In the genomic region with DNA sequence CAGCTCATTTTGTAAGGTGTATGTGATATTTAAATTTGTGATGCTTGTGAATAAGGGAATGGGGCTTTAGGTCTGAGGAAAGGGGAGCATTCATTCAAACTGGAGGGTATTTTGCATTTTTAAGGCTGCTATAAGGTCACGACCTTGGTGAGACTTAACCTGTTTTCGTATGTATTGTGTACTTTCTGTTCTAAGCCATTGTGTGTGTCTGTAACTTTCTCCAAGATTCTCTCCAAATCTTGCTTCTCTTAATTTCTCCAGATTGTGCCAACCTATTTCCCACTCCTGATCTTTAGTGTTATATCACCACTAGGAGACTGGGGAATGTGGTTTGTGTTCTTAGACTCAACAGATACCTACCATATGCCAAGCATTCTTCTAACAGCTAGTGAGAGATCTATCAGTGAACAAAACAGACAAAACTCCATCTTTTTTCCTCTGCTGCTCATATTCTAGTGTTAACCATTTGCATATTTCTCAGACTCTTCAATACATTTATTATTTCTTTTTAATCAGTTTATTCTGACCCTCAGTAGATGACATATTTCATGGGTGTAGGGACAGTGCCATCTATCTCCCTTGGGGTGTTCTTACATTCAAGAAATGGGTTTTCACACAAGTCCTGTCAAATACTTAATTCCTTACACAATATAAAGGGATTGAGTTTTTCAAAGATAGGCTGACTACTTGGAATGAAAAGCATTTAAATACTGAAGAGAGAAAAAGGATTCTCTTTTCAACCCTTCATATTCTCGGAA, we compare ENCODE assay signal across 10 cellular contexts. TPM values are rescaled to one million over a fixed set of nuclear protein-coding genes. Genes with fewer than 3 reads are reported as not detected.
DNase-seq lines count a peak whose midpoint lies in the region; ATAC-seq and TF ChIP-seq lines count a peak whose summit lies in the region.
"Had no signal": no experiment of that assay in that cellular context is flagged by ENCODE, and none has a peak within 500 bp of the region (broad histone marks: within the 10 kb centered on the region; RNA-seq: fewer than 3 reads in every experiment).

No MANE protein-coding gene starts in this region.

- no peak overlapping the region for H3K4me2 ChIP-seq in hepatocyte

- 73 to 77% (median 75%) methylated on average over 3 of the region's 3 CpGs for WGBS in adrenal gland, 4 donors
- 89% methylated on average over 3 of the region's 3 CpGs for WGBS in hepatocyte (ENCODE audit: low lambda C conversion rate, missing lambda C conversion rate)
- 72 to 78% methylated on average over 3 of the region's 3 CpGs for WGBS in tibial nerve, 2 donors

- H3K36me3 Mint-ChIP-seq in stimulated activated effector memory CD8-positive, alpha-beta T cell treated with anti-CD3 and anti-CD28 coated beads, Interleukin-12 subunit alpha, Interleukin-12 subunit beta, amount 100 ng/mL, for 72 hours = peaks cover 34% of the 10 kb centered on the region

- peaks cover 9% of the 10 kb centered on the region for H3K79me2 ChIP-seq in hepatocyte

- H3K27ac Mint-ChIP-seq in stimulated activated effector memory CD8-positive, alpha-beta T cell treated with anti-CD3 and anti-CD28 coated beads, Interleukin-12 subunit alpha, Interleukin-12 subunit beta, amount 100 ng/mL, for 72 hours = no peak overlapping the region

- H3K27me3 ChIP-seq in adrenal gland (no peaks in the 10 kb centered on the region), hepatocyte (no peaks in the 10 kb centered on the region), tibial nerve (no peaks in the 10 kb centered on the region)
- H3K27me3 ChIP-seq: spleen had no signal

- H3K4me3 ChIP-seq in adrenal gland = no peak overlapping the region
- H3K4me3 ChIP-seq in hepatocyte = no peak overlapping the region
- no peak overlapping the region for H3K4me3 ChIP-seq in tibial nerve
- H3K4me3 ChIP-seq: spleen had no signal

- TF ChIP-seq CTCF in adrenal gland (IDR thresholded peaks at IDR 0.05) = peak in 4 of 6 experiments; percentile 25 to 46 (median 43)
- peak; percentile 35 for TF ChIP-seq CTCF in hepatocyte (IDR thresholded peaks at IDR 0.05; ENCODE audit: poor library complexity)
- TF ChIP-seq CTCF in tibial nerve (IDR thresholded peaks at IDR 0.05) = peak in 3 of 5 experiments; percentile 18 to 31 (median 22)

- H3K27ac ChIP-seq in adrenal gland = no peak overlapping the region
- peak overlapping the region; percentile 20 for H3K27ac ChIP-seq in hepatocyte
- H3K27ac ChIP-seq in tibial nerve = no peak overlapping the region

- H3K36me3 ChIP-seq in adrenal gland (replicated peaks in 1 of 2) = peaks cover 0 to 9% of the 10 kb centered on the region in 2 donors
- no peaks in the 10 kb centered on the region for H3K36me3 ChIP-seq in hepatocyte (replicated peaks; ENCODE audit: insufficient read depth, low read depth)
- peaks cover 0 to 8% (median 0%) of the 10 kb centered on the region in 3 donors for H3K36me3 ChIP-seq in tibial nerve

- no peak for TF ChIP-seq POLR2A in adrenal gland (IDR thresholded peaks at IDR 0.05)
- no peak for TF ChIP-seq POLR2A in tibial nerve (IDR thresholded peaks at IDR 0.05)

- TF ChIP-seq EP300 in tibial nerve (IDR thresholded peaks at IDR 0.05) = no peak

- H3K9me3 ChIP-seq in adrenal gland (replicated peaks in 1 of 3) (no peaks in the 10 kb centered on the region), hepatocyte (ENCODE audit: low read depth) (no peaks in the 10 kb centered on the region), tibial nerve (no peaks in the 10 kb centered on the region)
- H3K9me3 ChIP-seq: spleen had no signal

- H3K4me1 Mint-ChIP-seq in stimulated activated effector memory CD8-positive, alpha-beta T cell treated with anti-CD3 and anti-CD28 coated beads, Interleukin-12 subunit alpha, Interleukin-12 subunit beta, amount 100 ng/mL, for 72 hours = peaks cover 16% of the 10 kb centered on the region

- intact Hi-C loops in adrenal gland (cut with DNase I) = no loop called here

- H3K4me1 ChIP-seq in adrenal gland (replicated peaks in 1 of 2) (peaks cover 3 to 27% of the 10 kb centered on the region in 2 donors), hepatocyte (ENCODE audit: insufficient read depth) (peaks cover 3% of the 10 kb centered on the region), tibial nerve (no peaks in the 10 kb centered on the region)
- H3K4me1 ChIP-seq: spleen had no signal

- ATAC-seq in stimulated activated effector memory CD8-positive, alpha-beta T cell treated with anti-CD3 and anti-CD28 coated beads, Interleukin-12 subunit alpha, Interleukin-12 subunit beta, amount 100 ng/mL, for 72 hours = no peak
- no peak for ATAC-seq in HG02884 (IDR thresholded peaks at IDR 0.05; ENCODE audit: unreplicated experiment)

- H3K9me3 Mint-ChIP-seq in stimulated activated effector memory CD8-positive, alpha-beta T cell treated with anti-CD3 and anti-CD28 coated beads, Interleukin-12 subunit alpha, Interleukin-12 subunit beta, amount 100 ng/mL, for 72 hours = no peaks in the 10 kb centered on the region

- peaks cover 5% of the 10 kb centered on the region for H4K20me1 ChIP-seq in hepatocyte (ENCODE audit: insufficient read depth, poor library complexity, severe bottlenecking)

- no peaks in the 10 kb centered on the region for H3K9me2 ChIP-seq in hepatocyte (replicated peaks; ENCODE audit: insufficient read depth)

- DNase-seq in NCI-H526 (lab: John Stamatoyannopoulos, UW) (peak; percentile 34 to 36), NCI-H526 treated with DMSO at 0.1 percent for 48 hours (lab: John Stamatoyannopoulos, UW) (no peak), adrenal gland (no peak), hepatocyte (ENCODE audit: low spot score) (no peak), tibial nerve (ENCODE audit: low spot score in 2 of 2) (no peak), NCI-H774 (lab: John Stamatoyannopoulos, UW) (no peak)
- DNase-seq in stimulated activated effector memory CD8-positive, alpha-beta T cell treated with anti-CD3 and anti-CD28 coated beads, Interleukin-12 subunit alpha, Interleukin-12 subunit beta, amount 100 ng/mL, for 72 hours (ENCODE audit: low spot score in 2 of 2) = no peak
- DNase-seq: activated T-cell treated with anti-CD3 and anti-CD28 coated beads for 4 hours, spleen had no signal

- no peak overlapping the region for H3K4me3 Mint-ChIP-seq in stimulated activated effector memory CD8-positive, alpha-beta T cell treated with anti-CD3 and anti-CD28 coated beads, Interleukin-12 subunit alpha, Interleukin-12 subunit beta, amount 100 ng/mL, for 72 hours

- H2AFZ ChIP-seq in hepatocyte = no peak overlapping the region

RNA-seq across cellular contexts. Expression of a gene that starts 27.5 kb away (rescaled TPM):
- 100 to 1,000 TPM in 7 of 8 donors, 10 to 100 TPM in 1; 97.8 to 187 (median 161) TPM for total RNA-seq in adrenal gland
- polyA plus RNA-seq in adrenal gland = 100 to 1,000 TPM in 1 of 3 donors, 10 to 100 TPM in 2; 85.7 to 122 (median 86.4) TPM
- 362 and 379 TPM in 2 replicates for total RNA-seq in hepatocyte
- polyA plus RNA-seq in hepatocyte = 123 and 128 TPM in 2 replicates
- total RNA-seq in tibial nerve = 10 to 100 TPM in 2 of 4 donors, 1 to 10 TPM in 2; 6.0 to 21.9 (median 12.2) TPM

Comparison
In these comparisons a context has a peak if more than half of its experiments do, and no peak if none do; other contexts are left out.
1. DNase-seq: peak in NCI-H526 (2 of 2); none in NCI-H526 treated with DMSO at 0.1 percent for 48 hours (single experiment), adrenal gland (0 of 7), hepatocyte (single experiment), tibial nerve (0 of 2), NCI-H774 (single experiment) and stimulated activated effector memory CD8-positive, alpha-beta T cell treated with anti-CD3 and anti-CD28 coated beads, Interleukin-12 subunit alpha, Interleukin-12 subunit beta, amount 100 ng/mL, for 72 hours (0 of 2).
2. RNA of a gene that starts 27.5 kb away (total RNA-seq): 362 to 379 TPM in hepatocyte and 97.8 to 187 TPM in adrenal gland; 6.0 to 21.9 TPM in tibial nerve; every median in the first group is over 4 times any median in the second.
3. Peak in every context shown above with its lines, with median percentiles within 50 percentile points of each other: CTCF ChIP-seq.